ENCODE assay signal across 19 cellular contexts in the genomic region with DNA sequence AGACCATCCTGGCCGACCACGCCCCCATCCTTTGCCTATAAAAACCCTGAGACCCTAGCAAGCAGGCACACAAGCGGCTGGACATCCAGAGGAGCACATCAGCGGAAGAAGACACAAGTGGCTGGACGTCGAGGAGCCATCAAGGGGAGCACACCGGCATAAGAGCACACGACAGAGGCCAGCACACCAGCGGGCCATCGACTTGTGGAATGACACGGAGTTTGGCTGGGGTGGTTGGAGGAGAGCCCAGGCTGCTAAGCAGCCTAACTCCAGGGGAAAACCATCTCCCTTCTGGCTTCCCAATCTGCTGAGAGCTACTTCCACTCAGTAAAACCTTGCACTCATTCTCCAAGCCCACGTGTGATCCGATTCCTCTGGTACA.
"Had no signal": no experiment of that assay in that cellular context is flagged by ENCODE, and none has a peak within 500 bp of the region (broad histone marks: within the 10 kb centered on the region; RNA-seq: fewer than 3 reads in every experiment).

No MANE protein-coding gene starts in this region.

- H3K27ac ChIP-seq: breast epithelium, parathyroid adenoma, suprapubic skin, transverse colon, uterus had no signal

- H3K9me3 ChIP-seq: breast epithelium, suprapubic skin, transverse colon, uterus had no signal

- H3K9ac ChIP-seq: parathyroid adenoma had no signal

- ATAC-seq: sciatic nerve; stimulated activated effector memory CD8-positive, alpha-beta T cell treated with anti-CD3 and anti-CD28 coated beads, Interleukin-12 subunit alpha, Interleukin-12 subunit beta, amount 100 ng/mL, for 72 hours had no signal

- H3K36me3 ChIP-seq: breast epithelium, suprapubic skin, transverse colon, uterus had no signal

- FAIRE-seq: frontal cortex, small intestine had no signal

- H2AFZ ChIP-seq: parathyroid adenoma had no signal

- DNase-seq: activated CD4-positive, alpha-beta memory T cell treated with anti-CD3 and anti-CD28 coated beads for 36 hours; activated CD4-positive, CD25-positive, alpha-beta regulatory T cell; activated naive CD4-positive, alpha-beta T cell treated with Interleukin-2 at 50 U/mL for 16 hours; effector memory CD4-positive, alpha-beta T cell; hippocampal formation; kidney glomerular epithelial cell; mesenchymal stem cell; stimulated activated naive CD8-positive, alpha-beta T cell treated with anti-CD3 and anti-CD28 coated beads, Interleukin-15, amount 100 ng/mL, for 72 hours; T-helper 1 cell; T-helper 9 cell; transverse colon; uterus had no signal

- H3K4me3 ChIP-seq: breast epithelium, suprapubic skin, transverse colon, uterus had no signal

- H3K79me2 ChIP-seq: parathyroid adenoma had no signal

- H3K27me3 ChIP-seq: breast epithelium, suprapubic skin, transverse colon, uterus had no signal

- H3K4me1 ChIP-seq: breast epithelium, parathyroid adenoma, suprapubic skin, transverse colon, uterus had no signal
